In genomic region chr9:34375901-34376595, GRCh38 we compare ENCODE assay signal across 1 cellular context.
TF ChIP-seq lines count a peak whose summit lies in the region.

No MANE protein-coding gene starts in this region.

TF ChIP-seq in GM12878, 131 proteins besides CTCF, POLR2A, EP300 and RAD21 (continued from another document):
- TF ChIP-seq PKNOX1 (IDR thresholded peaks at IDR 0.05) (no peak), BCLAF1 (IDR thresholded peaks at IDR 0.05) (no peak), IRF3 (IDR thresholded peaks at IDR 0.05) (no peak), MTA2 (IDR thresholded peaks at IDR 0.05; ENCODE audit: low read depth) (no peak), JUNB (IDR thresholded peaks at IDR 0.05) (no peak), CHD1 (IDR thresholded peaks at IDR 0.05; ENCODE audit: low read depth, low read length) (no peak), TAF1 (IDR thresholded peaks at IDR 0.05; ENCODE audit: borderline replicate concordance, low read depth, low read length) (no peak)
TF ChIP-seq in GM12878: peak in this region for 0.
